29 cellular contexts compared by ENCODE assay signal in genomic region chrX:104205548-104205947, GRCh38. TPM values are rescaled to one million over a fixed set of nuclear protein-coding genes. Genes with fewer than 3 reads are reported as not detected.
A peak's percentile ranks its signal among the peaks of the same experiment; 100 is the strongest.
DNase-seq lines count a peak whose midpoint lies in the region; ATAC-seq, FAIRE-seq and TF ChIP-seq lines count a peak whose summit lies in the region.
"Had no signal": no experiment of that assay in that cellular context is flagged by ENCODE, and none has a peak within 500 bp of the region (broad histone marks: within the 10 kb centered on the region; RNA-seq: fewer than 3 reads in every experiment).

No MANE protein-coding gene starts in this region.

- TF ChIP-seq RAD21 in HepG2 (CRISPR knock-in tag; IDR thresholded peaks at IDR 0.05): no peak

- no peaks in the 10 kb centered on the region for H3K36me3 Mint-ChIP-seq in astrocyte (ENCODE audit: low read depth, unreplicated experiment)

- TF ChIP-seq CTCF in HepG2 (CRISPR knock-in tag; IDR thresholded peaks at IDR 0.05) (no peak), right lobe of liver (IDR thresholded peaks at IDR 0.05) (no peak), astrocyte (IDR thresholded peaks at IDR 0.05; ENCODE audit: insufficient read depth, low read depth, low read length) (no peak)

- H4K20me1 ChIP-seq in HepG2 (ENCODE audit: insufficient read depth, low read length) (no peaks in the 10 kb centered on the region), astrocyte (ENCODE audit: insufficient read depth, low read length) (no peaks in the 10 kb centered on the region)
- H4K20me1 ChIP-seq: BLaER1 had no signal

- H3K27me3 Mint-ChIP-seq in astrocyte (ENCODE audit: low read depth, unreplicated experiment): no peaks in the 10 kb centered on the region

- ATAC-seq in HepG2: no peak
- ATAC-seq in right lobe of liver: no peak
- ATAC-seq in GM18505 (IDR thresholded peaks at IDR 0.05; ENCODE audit: unreplicated experiment): no peak
- ATAC-seq: GM12878 had no signal

- H3K36me3 ChIP-seq in HepG2 (replicated peaks in 1 of 2; ENCODE audit: control insufficient read depth in 1 of 2, insufficient read depth in 2 of 2, low read length in 2 of 2) (no peaks in the 10 kb centered on the region), right lobe of liver (no peaks in the 10 kb centered on the region), astrocyte (ENCODE audit: insufficient read depth, low read length) (no peaks in the 10 kb centered on the region)
- H3K36me3 ChIP-seq: BE2C, BLaER1 had no signal

- no peak overlapping the region for H3K27ac Mint-ChIP-seq in astrocyte (ENCODE audit: unreplicated experiment)
- H3K27ac Mint-ChIP-seq: CD14-positive monocyte; CD4-positive, alpha-beta memory T cell; CD4-positive, CD25-positive, alpha-beta regulatory T cell; CD8-positive, alpha-beta memory T cell had no signal

- BruUV-seq in HepG2 (replicated peaks; lab: Mats Ljungman, UMichigan): no TSS peak

- POLR2A ChIA-PET in HepG2 (lab: Yijun Ruan, JAX): no interaction called here

- DNase-seq in HepG2 (ENCODE audit: low spot score): no peak
- no peak for DNase-seq in right lobe of liver
- no peak for DNase-seq in astrocyte (ENCODE audit: low read depth)
- no peak for DNase-seq in activated CD4-positive, alpha-beta T cell treated with anti-CD3 and anti-CD28 coated beads, Interleukin-2, amount 50 U/mL, for 1 hour
- DNase-seq: ACHN; BE2C; C1 segment of cervical spinal cord; CD4-positive, CD25-positive, alpha-beta regulatory T cell; CD8-positive, alpha-beta memory T cell; COR-L47; DMS 273 treated with DMSO at 0.1 percent for 48 hours; DMS153; DMS53; DMS79; DND-41; EL; GDM1 had no signal

- WGBS in HepG2 (ENCODE audit: low lambda C conversion rate): 94% methylated on average over 5 of the region's 5 CpGs
- 67% methylated on average over 5 of the region's 5 CpGs for WGBS in right lobe of liver (ENCODE audit: insufficient coverage, low coverage, low lambda C conversion rate, missing lambda C conversion rate)

- no peak overlapping the region for H3K4me3 Mint-ChIP-seq in astrocyte (ENCODE audit: unreplicated experiment)
- H3K4me3 Mint-ChIP-seq: CD14-positive monocyte; CD4-positive, alpha-beta memory T cell; CD4-positive, CD25-positive, alpha-beta regulatory T cell; CD8-positive, alpha-beta memory T cell had no signal

- H3K27ac ChIP-seq in HepG2 (ENCODE audit: extremely low read length, insufficient read depth, low read length): no peak overlapping the region
- no peak overlapping the region for H3K27ac ChIP-seq in right lobe of liver
- H3K27ac ChIP-seq in astrocyte (ENCODE audit: low read depth, low read length): no peak overlapping the region
- H3K27ac ChIP-seq: 22Rv1, BLaER1 had no signal

- peaks cover 7% of the 10 kb centered on the region; the same call in 1 of the 2 replicates for H3K4me1 ChIP-seq in HepG2 (ENCODE audit: insufficient read depth, low read length)
- no peaks in the 10 kb centered on the region for H3K4me1 ChIP-seq in right lobe of liver
- H3K4me1 ChIP-seq in astrocyte (ENCODE audit: insufficient read depth, low read length): no peaks in the 10 kb centered on the region
- H3K4me1 ChIP-seq: BE2C, BLaER1 had no signal

- H3K27me3 ChIP-seq in HepG2 (ENCODE audit: control insufficient read depth in 1 of 2, insufficient read depth in 2 of 2, low read length in 2 of 2) (no peaks in the 10 kb centered on the region), right lobe of liver (no peaks in the 10 kb centered on the region), astrocyte (ENCODE audit: insufficient read depth, low read length) (no peaks in the 10 kb centered on the region)
- H3K27me3 ChIP-seq: BE2C, BLaER1 had no signal

- in situ Hi-C loops in HepG2 (cut with HindIII; ENCODE audit: extremely low pct_ligation_motif_present, low pct_unique_long_range_greater_than_20kb): no loop called here

- no peak overlapping the region for H3K4me3 ChIP-seq in HepG2 (replicated peaks in 1 of 3; ENCODE audit: insufficient read depth in 1 of 3, low read depth in 2 of 3, low read length in 3 of 3)
- no peak overlapping the region for H3K4me3 ChIP-seq in right lobe of liver
- H3K4me3 ChIP-seq in astrocyte (ENCODE audit: insufficient read depth, low read depth, low read length): no peak overlapping the region
- H3K4me3 ChIP-seq: BLaER1, GM12878 had no signal

- intact Hi-C loops in HepG2 (cut with micrococcal nuclease; ENCODE audit: unreplicated experiment): no loop called here
- intact Hi-C loops in right lobe of liver (cut with DNase I): no loop called here

- TF ChIP-seq EP300 in HepG2 (IDR thresholded peaks at IDR 0.05; ENCODE audit: low read depth in 2 of 2, low read length in 2 of 2) (no peak), HepG2 (CRISPR knock-in tag; IDR thresholded peaks at IDR 0.05; ENCODE audit: borderline replicate concordance) (no peak)

- H3K4me1 Mint-ChIP-seq in astrocyte (ENCODE audit: low read depth, unreplicated experiment): no peaks in the 10 kb centered on the region
- H3K4me1 Mint-ChIP-seq: CD14-positive monocyte; CD4-positive, alpha-beta memory T cell; CD4-positive, CD25-positive, alpha-beta regulatory T cell; CD8-positive, alpha-beta memory T cell had no signal

- H3K9me3 ChIP-seq in HepG2 (ENCODE audit: low read length): no peaks in the 10 kb centered on the region
- H3K9me3 ChIP-seq in right lobe of liver: no peaks in the 10 kb centered on the region
- H3K9me3 ChIP-seq in astrocyte (ENCODE audit: insufficient read depth, low read depth, low read length): no peaks in the 10 kb centered on the region
- H3K9me3 ChIP-seq: BE2C, BLaER1 had no signal

- TF ChIP-seq POLR2A in HepG2 (IDR thresholded peaks at IDR 0.05; ENCODE audit: insufficient read depth in 1 of 2, low read depth in 2 of 2, low read length in 2 of 2): no peak
- TF ChIP-seq POLR2A in right lobe of liver (IDR thresholded peaks at IDR 0.05): no peak
- TF ChIP-seq POLR2A in GM18505 (IDR thresholded peaks at IDR 0.05; ENCODE audit: borderline replicate concordance, extremely low read depth, insufficient read depth, insufficient read length): no peak

- CTCF ChIA-PET in HepG2 (lab: Yijun Ruan, JAX; ENCODE audit: low intra/inter-chr PET ratio, low total read pairs): no interaction called here

- H3K9me3 Mint-ChIP-seq in astrocyte (ENCODE audit: unreplicated experiment): peaks cover 2% of the 10 kb centered on the region
- H3K9me3 Mint-ChIP-seq: CD14-positive monocyte; CD4-positive, alpha-beta memory T cell; CD4-positive, CD25-positive, alpha-beta regulatory T cell; CD8-positive, alpha-beta memory T cell had no signal

- H3K9ac ChIP-seq in HepG2 (ENCODE audit: insufficient read depth, low read depth, low read length): no peak overlapping the region
- H3K9ac ChIP-seq in astrocyte (ENCODE audit: low read length): no peak overlapping the region
- H3K9ac ChIP-seq: BLaER1 had no signal

- H3K79me2 ChIP-seq in HepG2 (ENCODE audit: insufficient read depth, low read length): no peaks in the 10 kb centered on the region
- no peaks in the 10 kb centered on the region for H3K79me2 ChIP-seq in astrocyte (ENCODE audit: insufficient read depth, low read length)

- H3K4me2 ChIP-seq in HepG2 (ENCODE audit: low read depth, low read length) (no peak overlapping the region), astrocyte (ENCODE audit: low read length) (no peak overlapping the region)
- H3K4me2 ChIP-seq: BLaER1 had no signal

- H2AFZ ChIP-seq in HepG2 (ENCODE audit: low read length) (no peak overlapping the region), astrocyte (ENCODE audit: low read depth, low read length) (no peak overlapping the region)

- FAIRE-seq in HepG2 (lab: Jason Lieb, UNC) (no peak), astrocyte (lab: Jason Lieb, UNC) (peak; percentile 17)
- FAIRE-seq: GM12878, GM12892, GM19239 had no signal

RNA-seq across cellular contexts. Expression of gene FAM199X, which starts 39.3 kb away (rescaled TPM):
- 18.0 and 26.9 TPM in 2 replicates for total RNA-seq in HepG2 (2016; rRNA removed; fragmentation: Illumina TruSeq; extraction: Trizol)
- 2.3 and 2.7 TPM in 2 replicates for total RNA-seq in HepG2 (2016; cell fraction: cytosol; rRNA removed; fragmentation: Illumina TruSeq; extraction: Trizol; ENCODE audit: low read depth)
- 18.2 and 27.2 TPM in 2 replicates for total RNA-seq in HepG2 (2016; cell fraction: insoluble cytoplasmic fraction; rRNA removed; fragmentation: Illumina TruSeq; extraction: Trizol)
- 10.9 and 12.9 TPM in 2 replicates for total RNA-seq in HepG2 (2016; cell fraction: membrane; rRNA removed; fragmentation: Illumina TruSeq; extraction: Trizol)
- 13.7 and 15.0 TPM in 2 replicates for total RNA-seq in HepG2 (2016; cell fraction: nucleus; rRNA removed; fragmentation: Illumina TruSeq; extraction: Trizol)
- 4.5 and 5.1 TPM in 2 replicates for polyA plus RNA-seq in HepG2 (2011; rRNA removed)
- polyA plus RNA-seq in HepG2 (2011; cell fraction: cytosol; rRNA removed): 1.9 and 3.2 TPM in 2 replicates
- polyA plus RNA-seq in HepG2 (2011; cell fraction: nucleus; rRNA removed): 3.3 and 4.8 TPM in 2 replicates
- polyA plus RNA-seq in HepG2 (2012): 9.8 and 10.9 TPM in 2 replicates
- 1.9 and 2.2 TPM in 2 replicates for polyA plus RNA-seq in HepG2 (2016; cell fraction: cytosol; fragmentation: Illumina TruSeq; extraction: Trizol; ENCODE audit: low read depth)
- polyA plus RNA-seq in HepG2 (2016; cell fraction: insoluble cytoplasmic fraction; fragmentation: Illumina TruSeq; extraction: Trizol; ENCODE audit: low read depth): 20.7 and 22.1 TPM in 2 replicates
- polyA plus RNA-seq in HepG2 (2016; cell fraction: membrane; fragmentation: Illumina TruSeq; extraction: Trizol; ENCODE audit: low read depth): 6.0 and 7.3 TPM in 2 replicates
- 16.9 and 17.1 TPM in 2 replicates for polyA plus RNA-seq in HepG2 (2016; cell fraction: nucleus; fragmentation: Illumina TruSeq; extraction: Trizol; ENCODE audit: insufficient read depth, low read depth)
- 5.1 and 8.4 TPM in 2 replicates for polyA minus RNA-seq in HepG2 (2011; rRNA and poly(A)+ RNA removed; ENCODE audit: low replicate concordance)
- polyA minus RNA-seq in HepG2 (2011; cell fraction: cytosol; rRNA and poly(A)+ RNA removed): 6.7 and 6.9 TPM in 2 replicates
- polyA minus RNA-seq in HepG2 (2011; cell fraction: nucleus; rRNA and poly(A)+ RNA removed): 9.5 and 10.2 TPM in 2 replicates
- total RNA-seq in right lobe of liver: 10 to 100 TPM in 1 of 6 experiments, 1 to 10 TPM in 5; 6.3 to 11.3 (median 7.7) TPM
- total RNA-seq in astrocyte: 27.5 and 28.8 TPM in 2 replicates

RNA-seq across cellular contexts. Expression of gene SLC25A53, which starts 48.7 kb away (rescaled TPM):
- 4.5 and 4.9 TPM in 2 replicates for total RNA-seq in HepG2 (2016; rRNA removed; fragmentation: Illumina TruSeq; extraction: Trizol)
- total RNA-seq in HepG2 (2016; cell fraction: cytosol; rRNA removed; fragmentation: Illumina TruSeq; extraction: Trizol; ENCODE audit: low read depth): 3.0 and 4.7 TPM in 2 replicates
- total RNA-seq in HepG2 (2016; cell fraction: insoluble cytoplasmic fraction; rRNA removed; fragmentation: Illumina TruSeq; extraction: Trizol): 3.5 and 5.2 TPM in 2 replicates
- 3.9 and 4.3 TPM in 2 replicates for total RNA-seq in HepG2 (2016; cell fraction: membrane; rRNA removed; fragmentation: Illumina TruSeq; extraction: Trizol)
- 3.2 and 3.3 TPM in 2 replicates for total RNA-seq in HepG2 (2016; cell fraction: nucleus; rRNA removed; fragmentation: Illumina TruSeq; extraction: Trizol)
- polyA plus RNA-seq in HepG2 (2011; rRNA removed): 2.3 and 3.4 TPM in 2 replicates
- 1.6 and 2.6 TPM in 2 replicates for polyA plus RNA-seq in HepG2 (2011; cell fraction: cytosol; rRNA removed)
- 3.4 and 4.3 TPM in 2 replicates for polyA plus RNA-seq in HepG2 (2011; cell fraction: nucleus; rRNA removed)
- 2.5 and 2.7 TPM in 2 replicates for polyA plus RNA-seq in HepG2 (2012)
- polyA plus RNA-seq in HepG2 (2016; cell fraction: cytosol; fragmentation: Illumina TruSeq; extraction: Trizol; ENCODE audit: low read depth): 3.2 and 4.2 TPM in 2 replicates
- 3.0 and 3.1 TPM in 2 replicates for polyA plus RNA-seq in HepG2 (2016; cell fraction: insoluble cytoplasmic fraction; fragmentation: Illumina TruSeq; extraction: Trizol; ENCODE audit: low read depth)
- polyA plus RNA-seq in HepG2 (2016; cell fraction: membrane; fragmentation: Illumina TruSeq; extraction: Trizol; ENCODE audit: low read depth): 3.1 and 4.2 TPM in 2 replicates
- polyA plus RNA-seq in HepG2 (2016; cell fraction: nucleus; fragmentation: Illumina TruSeq; extraction: Trizol; ENCODE audit: insufficient read depth, low read depth): 3.1 and 3.5 TPM in 2 replicates
- 1.7 and 2.7 TPM in 2 replicates for polyA minus RNA-seq in HepG2 (2011; rRNA and poly(A)+ RNA removed; ENCODE audit: low replicate concordance)
- 1.6 and 1.8 TPM in 2 replicates for polyA minus RNA-seq in HepG2 (2011; cell fraction: cytosol; rRNA and poly(A)+ RNA removed)
- 3.5 and 5.0 TPM in 2 replicates for polyA minus RNA-seq in HepG2 (2011; cell fraction: nucleus; rRNA and poly(A)+ RNA removed)
- total RNA-seq in right lobe of liver: 1 to 10 TPM; 2.2 to 4.1 (median 3.2) TPM
- 5.0 and 5.3 TPM in 2 replicates for total RNA-seq in astrocyte
- total RNA-seq: G401 had no signal

RNA-seq across cellular contexts. Expression of gene ESX1, which starts 49.2 kb away (rescaled TPM):
- total RNA-seq in HepG2 (2016; rRNA removed; fragmentation: Illumina TruSeq; extraction: Trizol) (not detected in 2 replicates), right lobe of liver (not detected), astrocyte (0.48 and 0.84 TPM in 2 replicates)
- total RNA-seq in HepG2 (2016; cell fraction: cytosol; rRNA removed; fragmentation: Illumina TruSeq; extraction: Trizol; ENCODE audit: low read depth): not detected in 2 replicates
- not detected in 2 replicates for total RNA-seq in HepG2 (2016; cell fraction: insoluble cytoplasmic fraction; rRNA removed; fragmentation: Illumina TruSeq; extraction: Trizol)
- not detected in 2 replicates for total RNA-seq in HepG2 (2016; cell fraction: membrane; rRNA removed; fragmentation: Illumina TruSeq; extraction: Trizol)
- total RNA-seq in HepG2 (2016; cell fraction: nucleus; rRNA removed; fragmentation: Illumina TruSeq; extraction: Trizol): not detected in 2 replicates
- not detected in 2 replicates for polyA plus RNA-seq in HepG2 (2011; rRNA removed)
- polyA plus RNA-seq in HepG2 (2011; cell fraction: cytosol; rRNA removed): not detected in 2 replicates
- polyA plus RNA-seq in HepG2 (2011; cell fraction: nucleus; rRNA removed): not detected in 2 replicates
- not detected in 2 replicates for polyA plus RNA-seq in HepG2 (2012)
- not detected in 2 replicates for polyA plus RNA-seq in HepG2 (2016; cell fraction: cytosol; fragmentation: Illumina TruSeq; extraction: Trizol; ENCODE audit: low read depth)
- not detected in 2 replicates for polyA plus RNA-seq in HepG2 (2016; cell fraction: insoluble cytoplasmic fraction; fragmentation: Illumina TruSeq; extraction: Trizol; ENCODE audit: low read depth)
- not detected in 2 replicates for polyA plus RNA-seq in HepG2 (2016; cell fraction: membrane; fragmentation: Illumina TruSeq; extraction: Trizol; ENCODE audit: low read depth)
- not detected in 2 replicates for polyA plus RNA-seq in HepG2 (2016; cell fraction: nucleus; fragmentation: Illumina TruSeq; extraction: Trizol; ENCODE audit: insufficient read depth, low read depth)
- not detected in 2 replicates for polyA minus RNA-seq in HepG2 (2011; rRNA and poly(A)+ RNA removed; ENCODE audit: low replicate concordance)
- not detected in 2 replicates for polyA minus RNA-seq in HepG2 (2011; cell fraction: cytosol; rRNA and poly(A)+ RNA removed)
- not detected in 2 replicates for polyA minus RNA-seq in HepG2 (2011; cell fraction: nucleus; rRNA and poly(A)+ RNA removed)
- total RNA-seq: A172; A673; CD4-positive, alpha-beta memory T cell; CD4-positive, CD25-positive, alpha-beta regulatory T cell; CD8-positive, alpha-beta memory T cell; G401; GM12878 had no signal
- polyA plus RNA-seq: AG04450; CD14-positive monocyte; CD4-positive, alpha-beta memory T cell; CD4-positive, CD25-positive, alpha-beta regulatory T cell; CD8-positive, alpha-beta memory T cell; GM12878 had no signal
